Comparison of ENCODE assay signal across 8 cellular contexts in the genomic region with DNA sequence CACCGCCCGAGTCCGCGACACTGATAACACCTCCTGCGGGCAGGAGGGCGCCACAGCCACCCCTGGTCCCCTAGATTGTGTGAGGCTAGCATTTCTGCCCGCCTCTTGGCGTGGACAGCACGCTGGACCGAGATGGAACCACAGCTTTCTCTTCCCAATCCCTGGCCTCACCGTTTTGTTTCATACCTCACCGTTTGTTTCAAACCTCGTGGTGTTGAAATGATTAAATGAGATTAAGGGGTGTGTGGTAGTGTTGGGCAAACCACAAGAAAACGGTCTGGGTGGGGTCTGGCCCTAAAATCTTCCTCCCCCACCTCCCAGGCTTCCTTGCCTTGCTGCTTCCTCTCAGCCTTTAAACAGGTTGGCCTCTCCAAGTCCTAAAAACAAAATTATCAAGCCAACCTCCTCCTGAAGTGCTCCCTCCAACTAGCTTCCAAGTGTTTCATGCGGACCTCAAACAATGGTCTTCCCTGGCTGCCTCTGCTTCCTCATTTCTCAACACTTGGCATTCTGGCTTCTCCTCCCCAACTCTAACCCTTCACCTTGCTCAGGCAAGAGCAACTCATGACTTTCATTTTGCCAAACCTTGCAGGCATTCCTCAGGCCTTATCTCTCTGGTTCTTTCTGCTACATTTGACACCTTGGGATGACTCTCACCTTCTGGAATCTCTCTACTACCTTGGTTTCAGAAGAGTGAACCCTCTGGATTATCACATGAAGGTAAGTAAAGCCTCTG. TPM values are rescaled to one million over a fixed set of nuclear protein-coding genes. Genes with fewer than 3 reads are reported as not detected.
DNase-seq lines count a peak whose midpoint lies in the region; ATAC-seq and TF ChIP-seq lines count a peak whose summit lies in the region.

No MANE protein-coding gene starts in this region.

- H3K4me3 Mint-ChIP-seq in nephron: peak overlapping the region; percentile 71 to 89 (median 79)

- H3K36me3 ChIP-seq in colonic mucosa: no peaks in the 10 kb centered on the region

- no peaks in the 10 kb centered on the region for H3K27me3 ChIP-seq in colonic mucosa

- intact Hi-C loops in colonic mucosa (cut with DNase I): loop anchor here (5.0 kb wide), 1 partner anchor 84 kb away; no protein-coding TSS in a partner anchor

- TF ChIP-seq CTCF in colonic mucosa (IDR thresholded peaks at IDR 0.05) (no peak), nephron (IDR thresholded peaks at IDR 0.05; ENCODE audit: unreplicated experiment in 3 of 3) (no peak)

- H3K9me3 Mint-ChIP-seq in nephron: no peaks in the 10 kb centered on the region

- no peak for ATAC-seq in GM18907 (IDR thresholded peaks at IDR 0.05; ENCODE audit: unreplicated experiment)
- no peak for ATAC-seq in HG03432 (IDR thresholded peaks at IDR 0.05; ENCODE audit: unreplicated experiment)

- H3K36me3 Mint-ChIP-seq in nephron (ENCODE audit: low read depth): no peaks in the 10 kb centered on the region

- peak overlapping the region; percentile 17 to 35 (median 26) for H3K27ac Mint-ChIP-seq in nephron

- no peak overlapping the region for H3K4me3 ChIP-seq in colonic mucosa

- peak overlapping the region; percentile 74 to 88 for H3K9ac ChIP-seq in colonic mucosa (ENCODE audit: low read depth in 2 of 2, low read length in 2 of 2)

- no peak overlapping the region for H3K27ac ChIP-seq in colonic mucosa

- DNase-seq in GF-D8 (lab: John Stamatoyannopoulos, UW) (peak; percentile 76), NCI-H226 (peak; percentile 97), colonic mucosa (peak; percentile 27), globus pallidus (ENCODE audit: low spot score) (no peak), DMS 273 (lab: John Stamatoyannopoulos, UW; ENCODE audit: unreplicated experiment) (no peak)

- H3K4me1 ChIP-seq in colonic mucosa: peaks cover 3% of the 10 kb centered on the region

- H3K4me1 Mint-ChIP-seq in nephron: peaks cover 31% of the 10 kb centered on the region

- H3K27me3 Mint-ChIP-seq in nephron (ENCODE audit: low read depth): peaks cover 4% of the 10 kb centered on the region

- no peaks in the 10 kb centered on the region for H3K9me3 ChIP-seq in colonic mucosa

RNA-seq across cellular contexts. Expression of a gene that starts 1.4 kb away (rescaled TPM):
- 10 to 100 TPM; 86.0 to 89.8 TPM for total RNA-seq in colonic mucosa

Comparison
In these comparisons a context has a peak if more than half of its experiments do, and no peak if none do; other contexts are left out.
1. DNase-seq: peak in GF-D8 (single experiment), NCI-H226 (single experiment) and colonic mucosa (single experiment); none in globus pallidus (single experiment) and DMS 273 (single experiment).